In genomic region chr17:81685108-81685507, GRCh38 we compare ENCODE assay signal across 8 cellular contexts.
DNase-seq lines count a peak whose midpoint lies in the region; TF ChIP-seq lines count a peak whose summit lies in the region.

No MANE protein-coding gene starts in this region.

- H3K9me3 ChIP-seq in SU-DHL-6 (ENCODE audit: insufficient read depth, low read length) (no peaks in the 10 kb centered on the region), endocrine pancreas (ENCODE audit: control insufficient read depth, low read length) (no peaks in the 10 kb centered on the region), parathyroid adenoma (ENCODE audit: control insufficient read depth, low read length) (no peaks in the 10 kb centered on the region)

- no peak overlapping the region for H3K27ac ChIP-seq in SU-DHL-6 (ENCODE audit: low read depth, low read length)
- no peak overlapping the region for H3K27ac ChIP-seq in parathyroid adenoma

- H3K9ac ChIP-seq in SU-DHL-6 (ENCODE audit: low read length) (peak overlapping the region; percentile 86), endocrine pancreas (ENCODE audit: control insufficient read depth, insufficient read depth, low read length) (peak overlapping the region; percentile 72), parathyroid adenoma (no peak overlapping the region)

- H3K4me3 ChIP-seq in SU-DHL-6 (ENCODE audit: insufficient read depth, low read length, poor library complexity, severe bottlenecking), result peak overlapping the region; percentile 84
- H3K4me3 ChIP-seq in endocrine pancreas (ENCODE audit: control insufficient read depth, insufficient read depth, low read length), result peak overlapping the region; percentile 63
- peak overlapping the region; percentile 72 for H3K4me3 ChIP-seq in parathyroid adenoma (ENCODE audit: low read depth, low read length)

- H3K4me2 ChIP-seq in SU-DHL-6 (ENCODE audit: low read depth, low read length, poor library complexity, severe bottlenecking) (peak overlapping the region; percentile 76), parathyroid adenoma (ENCODE audit: low read length) (peak overlapping the region; percentile 88)

- H3K4me1 ChIP-seq in endocrine pancreas (ENCODE audit: control insufficient read depth, insufficient read depth, low read length) (no peaks in the 10 kb centered on the region), parathyroid adenoma (peaks cover 11% of the 10 kb centered on the region)

- no peaks in the 10 kb centered on the region for H3K9me2 ChIP-seq in SU-DHL-6 (replicated peaks; ENCODE audit: insufficient read depth, low read length)

- H3K36me3 ChIP-seq in SU-DHL-6 (ENCODE audit: low read length) (no peaks in the 10 kb centered on the region), endocrine pancreas (ENCODE audit: control insufficient read depth, insufficient read depth, low read length) (peaks cover 7% of the 10 kb centered on the region), parathyroid adenoma (ENCODE audit: control insufficient read depth, insufficient read depth, low read length) (no peaks in the 10 kb centered on the region)

- H3K27me3 ChIP-seq in SU-DHL-6 (ENCODE audit: low read length), result no peaks in the 10 kb centered on the region
- H3K27me3 ChIP-seq in endocrine pancreas (ENCODE audit: control insufficient read depth, insufficient read depth, low read length), result no peaks in the 10 kb centered on the region
- no peaks in the 10 kb centered on the region for H3K27me3 ChIP-seq in parathyroid adenoma (ENCODE audit: control insufficient read depth, insufficient read depth, low read length)

- no peaks in the 10 kb centered on the region for H4K20me1 ChIP-seq in SU-DHL-6 (ENCODE audit: low read depth, low read length)

- H3F3A ChIP-seq in SU-DHL-6 (ENCODE audit: insufficient read depth), result no peaks in the 10 kb centered on the region

- peak; percentile 26 for DNase-seq in NCI-H1436 (lab: John Stamatoyannopoulos, UW)
- no peak for DNase-seq in NCI-H1436 treated with DMSO at 0.1 percent for 48 hours (lab: John Stamatoyannopoulos, UW)
- no peak for DNase-seq in inferior parietal cortex (ENCODE audit: extremely low spot score)
- no peak for DNase-seq in NCI-H146 treated with DMSO at 0.1 percent for 48 hours (lab: John Stamatoyannopoulos, UW; ENCODE audit: unreplicated experiment)
- DNase-seq in CD1c-positive myeloid dendritic cell (ENCODE audit: extremely low spot score), result no peak

- no peak overlapping the region for H2AFZ ChIP-seq in SU-DHL-6 (ENCODE audit: low read depth, low read length, severe bottlenecking)
- no peak overlapping the region for H2AFZ ChIP-seq in parathyroid adenoma

- no peak for TF ChIP-seq CTCF in SU-DHL-6 (IDR thresholded peaks at IDR 0.05; ENCODE audit: insufficient read depth, low read length, poor library complexity, severe bottlenecking)
- no peak for TF ChIP-seq CTCF in parathyroid adenoma (IDR thresholded peaks at IDR 0.05)

- peaks cover 49% of the 10 kb centered on the region for H3K79me2 ChIP-seq in SU-DHL-6 (ENCODE audit: insufficient read depth, low read length)
- H3K79me2 ChIP-seq in parathyroid adenoma, result peaks cover 55% of the 10 kb centered on the region
